In genomic region chr6:70210462-70210861, GRCh38 we compare ENCODE assay signal across 9 cellular contexts.
DNase-seq lines count a peak whose midpoint lies in the region; ATAC-seq and TF ChIP-seq lines count a peak whose summit lies in the region.
"Had no signal": no experiment of that assay in that cellular context is flagged by ENCODE, and none has a peak within 500 bp of the region (broad histone marks: within the 10 kb centered on the region; RNA-seq: fewer than 3 reads in every experiment).

No MANE protein-coding gene starts in this region.

- H3K27ac ChIP-seq in DOHH2 (ENCODE audit: low read depth, low read length) (no peak overlapping the region), mesenchymal stem cell (ENCODE audit: low read length, poor library complexity, severe bottlenecking) (no peak overlapping the region), left lung (no peak overlapping the region)

- no peak overlapping the region for H2BK15ac ChIP-seq in mesenchymal stem cell (ENCODE audit: low read depth, poor library complexity, severe bottlenecking)

- no peak overlapping the region for H2BK5ac ChIP-seq in mesenchymal stem cell (ENCODE audit: low read depth, low read length, poor library complexity, severe bottlenecking)

- intact Hi-C loops in activated T-helper 2 cell treated with anti-CD3 and anti-CD28 coated beads, Interferon-gamma antibody, Interleukin-2, Interleukin-4, amounts not matched to agents 10 μg/mL and 5 μg/mL and 100 μg/mL, durations not matched to agents 14 hours and 24 hours and 36 hours (cut with micrococcal nuclease), result no loop called here
- intact Hi-C loops in left lung (cut with DNase I) (no loop called here), left ventricle myocardium superior (cut with micrococcal nuclease) (no loop called here)

- no peaks in the 10 kb centered on the region for H3K9me3 ChIP-seq in DOHH2 (ENCODE audit: control insufficient read depth, insufficient read depth, low read length)
- no peaks in the 10 kb centered on the region for H3K9me3 ChIP-seq in mesenchymal stem cell (ENCODE audit: control insufficient read depth, low read length)
- no peaks in the 10 kb centered on the region for H3K9me3 ChIP-seq in left lung

- no peaks in the 10 kb centered on the region for H3K9me2 ChIP-seq in DOHH2 (replicated peaks; ENCODE audit: control insufficient read depth, low read length)

- H2AFZ ChIP-seq in mesenchymal stem cell (ENCODE audit: low read depth, low read length), result no peak overlapping the region

- no peaks in the 10 kb centered on the region for H3K4me1 ChIP-seq in DOHH2 (ENCODE audit: control insufficient read depth, low read length)
- H3K4me1 ChIP-seq in mesenchymal stem cell (ENCODE audit: control insufficient read depth, insufficient read depth, low read depth, low read length), result no peaks in the 10 kb centered on the region
- no peaks in the 10 kb centered on the region for H3K4me1 ChIP-seq in left lung

- no peak overlapping the region for H2BK12ac ChIP-seq in mesenchymal stem cell (ENCODE audit: low read length in 2 of 2)

- H3K4ac ChIP-seq in mesenchymal stem cell (ENCODE audit: low read depth in 1 of 2, low read length in 2 of 2), result no peak overlapping the region

- no peak overlapping the region for H3K4me3 ChIP-seq in DOHH2 (ENCODE audit: low read length)
- no peak overlapping the region for H3K4me3 ChIP-seq in mesenchymal stem cell (ENCODE audit: insufficient read depth in 1 of 2, low read depth in 1 of 2, low read length in 2 of 2)
- no peak overlapping the region for H3K4me3 ChIP-seq in left lung

- H3K27ac Mint-ChIP-seq in activated T-helper 2 cell treated with anti-CD3 and anti-CD28 coated beads, Interferon-gamma antibody, Interleukin-2, Interleukin-4, amounts not matched to agents 10 μg/mL and 5 μg/mL and 100 μg/mL, durations not matched to agents 14 hours and 24 hours and 36 hours, result no peak overlapping the region

- ATAC-seq in HG02981 (IDR thresholded peaks at IDR 0.05; ENCODE audit: unreplicated experiment), result peak; percentile 54
- ATAC-seq in left lung, result no peak
- no peak for ATAC-seq in left ventricle myocardium superior

- no peak overlapping the region for H2AK5ac ChIP-seq in mesenchymal stem cell (ENCODE audit: low read length, severe bottlenecking)

- peaks cover 4% of the 10 kb centered on the region for H3K27me3 Mint-ChIP-seq in activated T-helper 2 cell treated with anti-CD3 and anti-CD28 coated beads, Interferon-gamma antibody, Interleukin-2, Interleukin-4, amounts not matched to agents 10 μg/mL and 5 μg/mL and 100 μg/mL, durations not matched to agents 14 hours and 24 hours and 36 hours (ENCODE audit: low read depth)

- H3K36me3 Mint-ChIP-seq in activated T-helper 2 cell treated with anti-CD3 and anti-CD28 coated beads, Interferon-gamma antibody, Interleukin-2, Interleukin-4, amounts not matched to agents 10 μg/mL and 5 μg/mL and 100 μg/mL, durations not matched to agents 14 hours and 24 hours and 36 hours (ENCODE audit: low read depth), result no peaks in the 10 kb centered on the region

- H3K4me1 Mint-ChIP-seq in activated T-helper 2 cell treated with anti-CD3 and anti-CD28 coated beads, Interferon-gamma antibody, Interleukin-2, Interleukin-4, amounts not matched to agents 10 μg/mL and 5 μg/mL and 100 μg/mL, durations not matched to agents 14 hours and 24 hours and 36 hours (ENCODE audit: low read depth), result no peaks in the 10 kb centered on the region

- no peak overlapping the region for H3K14ac ChIP-seq in mesenchymal stem cell (ENCODE audit: low read length in 2 of 2)

- TF ChIP-seq CTCF in DOHH2 (IDR thresholded peaks at IDR 0.05; ENCODE audit: low read depth, low read length, poor library complexity, severe bottlenecking) (peak; percentile 28), left lung (IDR thresholded peaks at IDR 0.05) (no peak)

- H4K91ac ChIP-seq in mesenchymal stem cell (ENCODE audit: low read length), result no peak overlapping the region

- H3K4me2 ChIP-seq in DOHH2 (ENCODE audit: low read length) (no peak overlapping the region), mesenchymal stem cell (ENCODE audit: low read length, poor library complexity, severe bottlenecking) (no peak overlapping the region)

- H3K23ac ChIP-seq in mesenchymal stem cell (ENCODE audit: low read length in 2 of 2), result no peak overlapping the region

- no peaks in the 10 kb centered on the region for H3F3A ChIP-seq in DOHH2 (ENCODE audit: control insufficient read depth, insufficient read depth)

- H4K8ac ChIP-seq in mesenchymal stem cell (ENCODE audit: low read length), result no peak overlapping the region

- H3K9ac ChIP-seq in mesenchymal stem cell (ENCODE audit: low read length), result no peak overlapping the region

- H3K18ac ChIP-seq in mesenchymal stem cell (ENCODE audit: low read depth in 1 of 2, low read length in 2 of 2), result no peak overlapping the region

- 83% methylated on average over 1 of the region's 2 CpGs for WGBS in mesenchymal stem cell

- no peaks in the 10 kb centered on the region for H3K9me3 Mint-ChIP-seq in activated T-helper 2 cell treated with anti-CD3 and anti-CD28 coated beads, Interferon-gamma antibody, Interleukin-2, Interleukin-4, amounts not matched to agents 10 μg/mL and 5 μg/mL and 100 μg/mL, durations not matched to agents 14 hours and 24 hours and 36 hours

- no peaks in the 10 kb centered on the region for H3K79me1 ChIP-seq in mesenchymal stem cell (replicated peaks; ENCODE audit: low read length, poor library complexity, severe bottlenecking)

- H2BK120ac ChIP-seq in mesenchymal stem cell (ENCODE audit: low read depth, low read length), result no peak overlapping the region

- H3K4me3 Mint-ChIP-seq in activated T-helper 2 cell treated with anti-CD3 and anti-CD28 coated beads, Interferon-gamma antibody, Interleukin-2, Interleukin-4, amounts not matched to agents 10 μg/mL and 5 μg/mL and 100 μg/mL, durations not matched to agents 14 hours and 24 hours and 36 hours (ENCODE audit: low read depth), result no peak overlapping the region

- H3K79me2 ChIP-seq in DOHH2 (ENCODE audit: control insufficient read depth, low read length), result no peaks in the 10 kb centered on the region

- H3K27me3 ChIP-seq in DOHH2 (ENCODE audit: control insufficient read depth, low read length) (peaks cover 8% of the 10 kb centered on the region; the same call in 1 of the 2 replicates), mesenchymal stem cell (ENCODE audit: control insufficient read depth in 1 of 2, insufficient read depth in 1 of 2, low read length in 2 of 2) (peaks cover 0 to 9% of the 10 kb centered on the region in 2 experiments), left lung (peaks cover 0 to 7% of the 10 kb centered on the region in 2 donors)

- H3K36me3 ChIP-seq in DOHH2 (ENCODE audit: control insufficient read depth, low read length), result no peaks in the 10 kb centered on the region
- no peaks in the 10 kb centered on the region for H3K36me3 ChIP-seq in mesenchymal stem cell (ENCODE audit: control insufficient read depth in 1 of 2, insufficient read depth in 2 of 2, low read depth in 1 of 2, low read length in 2 of 2)
- no peaks in the 10 kb centered on the region for H3K36me3 ChIP-seq in left lung

- no peaks in the 10 kb centered on the region for H4K20me1 ChIP-seq in DOHH2 (ENCODE audit: control insufficient read depth, insufficient read depth, low read depth, low read length)

- DNase-seq in amniotic epithelial cell (ENCODE audit: low read depth), result peak; percentile 4
- DNase-seq in mesenchymal stem cell, result peak; percentile 10
- no peak for DNase-seq in cerebellar nuclear complex (lab: John Stamatoyannopoulos, UW)
- no peak for DNase-seq in activated T-helper 2 cell treated with anti-CD3 and anti-CD28 coated beads, Interferon-gamma antibody, Interleukin-2, Interleukin-4, amounts not matched to agents 10 μg/mL and 5 μg/mL and 100 μg/mL, durations not matched to agents 14 hours and 24 hours and 36 hours (ENCODE audit: low spot score)
- no peak for DNase-seq in left lung
- no peak for DNase-seq in left ventricle myocardium superior
- DNase-seq: effector memory CD4-positive, alpha-beta T cell had no signal

Comparison
In these comparisons a context has a peak if more than half of its experiments do, and no peak if none do; other contexts are left out.
1. DNase-seq: peak in amniotic epithelial cell (single experiment) and mesenchymal stem cell (single experiment); none in cerebellar nuclear complex (0 of 2), activated T-helper 2 cell treated with anti-CD3 and anti-CD28 coated beads, Interferon-gamma antibody, Interleukin-2, Interleukin-4, amounts not matched to agents 10 μg/mL and 5 μg/mL and 100 μg/mL, durations not matched to agents 14 hours and 24 hours and 36 hours (single experiment), left lung (0 of 2) and left ventricle myocardium superior (single experiment).